Comparison of ENCODE assay signal across 10 cellular contexts in the genomic region with DNA sequence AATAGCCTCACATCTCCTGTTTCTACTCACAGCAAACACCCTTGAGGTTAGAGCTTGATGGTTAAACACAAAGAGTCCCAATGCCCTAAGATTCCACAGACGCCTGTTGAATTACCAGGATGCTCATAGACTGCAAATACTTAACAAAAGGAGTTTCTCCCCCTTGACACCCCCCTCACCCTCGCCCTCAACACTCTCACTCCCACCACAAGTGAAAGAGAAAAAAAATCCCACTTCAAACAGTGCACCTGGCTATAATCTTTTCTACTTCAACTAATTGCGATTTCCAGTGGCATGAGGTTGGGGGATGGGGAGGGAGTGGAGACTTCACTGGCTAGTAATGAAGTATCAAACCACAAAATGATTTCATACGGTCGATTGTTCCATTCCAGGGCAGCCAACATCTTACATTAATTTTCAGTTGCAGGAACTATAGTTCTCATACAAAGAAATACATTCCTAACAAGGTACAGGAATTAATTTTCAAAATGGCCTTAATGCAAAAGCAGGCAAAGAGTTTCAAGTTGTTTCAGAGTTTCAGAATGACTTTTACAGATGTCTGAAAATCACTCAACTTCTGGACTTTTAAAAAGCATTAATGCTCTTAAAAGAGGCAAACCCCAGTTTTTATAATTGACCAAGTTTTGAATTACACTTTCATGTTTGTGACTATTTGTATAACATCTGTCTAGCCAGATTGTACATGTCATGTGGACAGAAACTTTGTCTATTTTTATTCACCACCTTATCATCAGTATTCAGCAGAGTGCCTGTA.
DNase-seq lines count a peak whose midpoint lies in the region; ATAC-seq lines count a peak whose summit lies in the region.
"Had no signal": no experiment of that assay in that cellular context is flagged by ENCODE, and none has a peak within 500 bp of the region (broad histone marks: within the 10 kb centered on the region; RNA-seq: fewer than 3 reads in every experiment).

No MANE protein-coding gene starts in this region.

- peak; percentile 97 for DNase-seq in NCI-H187 treated with DMSO at 0.1 percent for 48 hours (lab: John Stamatoyannopoulos, UW)
- peak; percentile 16 for DNase-seq in glomerular visceral epithelial cell (ENCODE audit: extremely low spot score)
- no peak for DNase-seq in iPS-NIHi11 (ENCODE audit: low spot score)
- DNase-seq in SIG-M5 (lab: John Stamatoyannopoulos, UW), result no peak
- no peak for DNase-seq in T-helper 9 cell
- DNase-seq: activated CD4-positive, alpha-beta T cell treated with anti-CD3 and anti-CD28 coated beads for 4 hours; body of pancreas; naive B cell had no signal

- ATAC-seq in GM18907 (IDR thresholded peaks at IDR 0.05; ENCODE audit: unreplicated experiment), result peak; percentile 70
- peak; percentile 72 for ATAC-seq in HG02678 (IDR thresholded peaks at IDR 0.05; ENCODE audit: unreplicated experiment)
- ATAC-seq: body of pancreas had no signal

Comparison
In these comparisons a context has a peak if more than half of its experiments do, and no peak if none do; other contexts are left out.
1. DNase-seq: peak in NCI-H187 treated with DMSO at 0.1 percent for 48 hours (single experiment) and glomerular visceral epithelial cell (single experiment); none in iPS-NIHi11 (single experiment), SIG-M5 (single experiment) and T-helper 9 cell (single experiment).